8 cellular contexts compared by ENCODE assay signal in the genomic region with DNA sequence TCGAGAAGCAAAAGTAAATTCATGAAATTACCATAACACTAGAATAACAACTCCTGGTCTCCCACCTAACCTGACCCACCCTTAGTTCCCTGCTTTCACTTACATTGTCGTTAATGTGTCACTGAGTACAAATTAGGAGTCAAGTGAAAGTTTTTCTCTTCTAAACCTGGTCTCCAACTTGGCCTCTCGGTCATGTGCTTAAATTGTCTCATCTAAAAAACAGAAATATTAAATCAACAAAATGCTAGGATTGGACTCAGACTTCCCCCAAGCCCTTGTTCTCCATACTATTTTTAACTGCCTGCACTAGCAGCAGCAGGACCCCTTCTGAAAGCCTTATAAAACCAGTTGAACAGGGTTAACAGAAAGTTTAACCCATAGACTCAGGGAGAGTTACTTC. TPM values are rescaled to one million over a fixed set of nuclear protein-coding genes. Genes with fewer than 3 reads are reported as not detected.
DNase-seq lines count a peak whose midpoint lies in the region; ATAC-seq and TF ChIP-seq lines count a peak whose summit lies in the region.

No MANE protein-coding gene starts in this region.

- CTCF ChIA-PET in activated CD4-positive, alpha-beta memory T cell treated with anti-CD3 and anti-CD28 coated beads for 36 hours (lab: Charles Lee) = interaction anchor here (4.3 kb wide), 1 partner anchor 261 kb away, joined by 30 read pairs; no protein-coding TSS in a partner anchor

- peak overlapping the region; percentile 99 for H3K27ac Mint-ChIP-seq in activated naive CD4-positive, alpha-beta T cell treated with anti-CD3 and anti-CD28 coated beads, Interleukin-2, amount 50 U/mL, for 24 hours
- peak overlapping the region; percentile 91 for H3K27ac Mint-ChIP-seq in activated CD4-positive, alpha-beta memory T cell treated with anti-CD3 and anti-CD28 coated beads for 36 hours

- H3K27ac ChIP-seq in thymus (ENCODE audit: low read depth) = peak overlapping the region; percentile 62
- H3K27ac ChIP-seq in WERI-Rb-1 = no peak overlapping the region

- H3K4me3 ChIP-seq in thymus (ENCODE audit: low read length) (peak overlapping the region; percentile 40), WERI-Rb-1 (ENCODE audit: low read depth, low read length) (no peak overlapping the region)

- H3K4me1 Mint-ChIP-seq in activated naive CD4-positive, alpha-beta T cell treated with anti-CD3 and anti-CD28 coated beads, Interleukin-2, amount 50 U/mL, for 24 hours = peaks cover 36% of the 10 kb centered on the region
- peaks cover 20% of the 10 kb centered on the region for H3K4me1 Mint-ChIP-seq in activated CD4-positive, alpha-beta memory T cell treated with anti-CD3 and anti-CD28 coated beads for 36 hours (ENCODE audit: low read depth)

- no peak for DNase-seq in activated naive CD4-positive, alpha-beta T cell (lab: John Stamatoyannopoulos, UW)
- no peak for DNase-seq in activated CD4-positive, alpha-beta memory T cell treated with anti-CD3 and anti-CD28 coated beads for 36 hours
- peak; percentile 19 for DNase-seq in kidney tubule cell (ENCODE audit: low spot score)
- DNase-seq in hypothalamus (lab: John Stamatoyannopoulos, UW) = no peak
- no peak for DNase-seq in WERI-Rb-1

- peaks cover 42% of the 10 kb centered on the region for H3K36me3 Mint-ChIP-seq in activated naive CD4-positive, alpha-beta T cell treated with anti-CD3 and anti-CD28 coated beads, Interleukin-2, amount 50 U/mL, for 24 hours
- peaks cover 44% of the 10 kb centered on the region for H3K36me3 Mint-ChIP-seq in activated CD4-positive, alpha-beta memory T cell treated with anti-CD3 and anti-CD28 coated beads for 36 hours

- intact Hi-C loops in activated CD4-positive, alpha-beta memory T cell treated with anti-CD3 and anti-CD28 coated beads for 36 hours (cut with micrococcal nuclease) = loop anchor here (2.0 to 5.0 kb wide), 8 partner anchors 15 to 780 kb away; a partner anchor contains a TSS

- 55% methylated on average over 3 of the region's 3 CpGs for WGBS in thymus

- H3K9me3 Mint-ChIP-seq in activated naive CD4-positive, alpha-beta T cell treated with anti-CD3 and anti-CD28 coated beads, Interleukin-2, amount 50 U/mL, for 24 hours = no peaks in the 10 kb centered on the region
- peaks cover 2% of the 10 kb centered on the region for H3K9me3 Mint-ChIP-seq in activated CD4-positive, alpha-beta memory T cell treated with anti-CD3 and anti-CD28 coated beads for 36 hours

- TF ChIP-seq CTCF in WERI-Rb-1 (IDR thresholded peaks at IDR 0.05; ENCODE audit: low read depth, low read length) = no peak

- peak overlapping the region; percentile 97 for H3K4me3 Mint-ChIP-seq in activated naive CD4-positive, alpha-beta T cell treated with anti-CD3 and anti-CD28 coated beads, Interleukin-2, amount 50 U/mL, for 24 hours
- H3K4me3 Mint-ChIP-seq in activated CD4-positive, alpha-beta memory T cell treated with anti-CD3 and anti-CD28 coated beads for 36 hours = peak overlapping the region; percentile 100

- peaks cover 4% of the 10 kb centered on the region for H3K4me1 ChIP-seq in thymus (ENCODE audit: control insufficient read depth, insufficient read depth, low read length)

- H3K9me3 ChIP-seq in thymus (ENCODE audit: control insufficient read depth) (no peaks in the 10 kb centered on the region), WERI-Rb-1 (ENCODE audit: severe bottlenecking) (no peaks in the 10 kb centered on the region)

- no peak for ATAC-seq in HG03521 (IDR thresholded peaks at IDR 0.05; ENCODE audit: unreplicated experiment)

- H3K27me3 ChIP-seq in thymus (ENCODE audit: control insufficient read depth, insufficient read depth) (no peaks in the 10 kb centered on the region), WERI-Rb-1 (ENCODE audit: insufficient read depth, low read depth, severe bottlenecking) (no peaks in the 10 kb centered on the region)

- H3K27me3 Mint-ChIP-seq in activated naive CD4-positive, alpha-beta T cell treated with anti-CD3 and anti-CD28 coated beads, Interleukin-2, amount 50 U/mL, for 24 hours = no peaks in the 10 kb centered on the region
- H3K27me3 Mint-ChIP-seq in activated CD4-positive, alpha-beta memory T cell treated with anti-CD3 and anti-CD28 coated beads for 36 hours = peaks cover 2% of the 10 kb centered on the region

- POLR2A ChIA-PET in activated CD4-positive, alpha-beta memory T cell treated with anti-CD3 and anti-CD28 coated beads for 36 hours (lab: Charles Lee) = interaction anchor here (0.6 to 5.0 kb wide), 3 partner anchors 13 to 256 kb away, joined by 3 to 154 read pairs (median 4); no protein-coding TSS in a partner anchor

- H3K36me3 ChIP-seq in thymus (ENCODE audit: control insufficient read depth, insufficient read depth) = peaks cover 10% of the 10 kb centered on the region
- peaks cover 27% of the 10 kb centered on the region for H3K36me3 ChIP-seq in WERI-Rb-1

RNA-seq across cellular contexts. Expression of a gene that starts 1.8 kb away (rescaled TPM):
- 100 to 1,000 TPM; 137 to 144 TPM for total RNA-seq in activated CD4-positive, alpha-beta memory T cell treated with anti-CD3 and anti-CD28 coated beads for 36 hours
- 313 TPM for polyA plus RNA-seq in thymus
